1 cellular context compared by ENCODE assay signal in genomic region chr20:18983796-18984195, GRCh38.
TF ChIP-seq lines count a peak whose summit lies in the region.

No MANE protein-coding gene starts in this region.

TF ChIP-seq in GM23338, 12 proteins besides CTCF, POLR2A, EP300 and RAD21 (continued from another document):
- no peak for TF ChIP-seq ZNF462 (CRISPR knock-in tag; IDR thresholded peaks at IDR 0.05)
- no peak for TF ChIP-seq EZH2phosphoT487 (IDR thresholded peaks at IDR 0.05; ENCODE audit: unreplicated experiment)
- no peak for TF ChIP-seq EZH2 (IDR thresholded peaks at IDR 0.05; ENCODE audit: low read depth, unreplicated experiment)
